37 cellular contexts compared by ENCODE assay signal in the genomic region with DNA sequence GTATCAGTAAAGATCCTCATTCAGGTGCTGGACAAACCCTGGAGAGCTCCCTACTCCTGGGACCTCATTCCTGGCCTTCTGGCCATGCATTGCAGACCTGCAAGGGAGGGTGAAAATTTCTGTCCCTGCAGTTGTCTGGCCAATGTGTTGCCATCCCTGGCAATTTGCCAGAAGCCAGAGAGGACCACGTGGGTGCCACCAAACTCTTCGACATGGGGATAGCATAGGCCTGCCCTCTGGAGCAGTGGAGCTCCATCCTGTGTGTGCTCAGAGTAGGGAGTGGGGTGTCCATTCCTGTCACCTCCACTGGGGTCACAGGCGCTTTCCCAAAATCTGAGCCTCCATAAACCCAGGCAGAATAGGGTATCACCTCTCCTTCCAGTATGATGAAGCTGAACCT. TPM values are rescaled to one million over a fixed set of nuclear protein-coding genes. Genes with fewer than 3 reads are reported as not detected.
"Had no signal": no experiment of that assay in that cellular context is flagged by ENCODE, and none has a peak within 500 bp of the region (broad histone marks: within the 10 kb centered on the region; RNA-seq: fewer than 3 reads in every experiment).

No MANE protein-coding gene starts in this region.

- DNase-seq: activated B cell treated with CpG ODN at 0.5 μM for 24 hours; activated CD4-positive, alpha-beta memory T cell treated with anti-CD3 and anti-CD28 coated beads for 36 hours; activated CD4-positive, alpha-beta T cell treated with anti-CD3 and anti-CD28 coated beads for 48 hours; activated CD4-positive, alpha-beta T cell treated with anti-CD3 and anti-CD28 coated beads, Interleukin-2, amount 10 ng/mL, durations not matched to agents 7 days and 5 days; activated CD4-positive, CD25-positive, alpha-beta regulatory T cell treated with anti-CD3 and anti-CD28 coated beads, Interleukin-2, amount 50 U/mL, for 72 hours; activated CD8-positive, alpha-beta memory T cell treated with anti-CD3 and anti-CD28 coated beads, Interleukin-2, amount 50 U/mL, for 4 hours; activated CD8-positive, alpha-beta T cell treated with anti-CD3 and anti-CD28 coated beads for 36 hours; activated effector memory CD4-positive, alpha-beta T cell treated with anti-CD3 and anti-CD28 coated beads, Interleukin-2, amount 50 U/mL, for 16 hours; activated gamma-delta T cell treated with Interleukin-2 at 50 U/mL for 16 hours; activated naive CD4-positive, alpha-beta T cell; activated naive CD4-positive, alpha-beta T cell treated with anti-CD3 and anti-CD28 coated beads for 36 hours; activated naive CD4-positive, alpha-beta T cell treated with anti-CD3 and anti-CD28 coated beads, Interleukin-2, amount 50 U/mL, for 16 hours; activated naive CD8-positive, alpha-beta T cell treated with anti-CD3 and anti-CD28 coated beads, Interleukin-2, amount 10 ng/mL, durations not matched to agents 7 days and 5 days; activated naive CD8-positive, alpha-beta T cell treated with anti-CD3 and anti-CD28 coated beads, Interleukin-2, amount 50 U/mL, for 24 hours; activated T-cell treated with anti-CD3 and anti-CD28 coated beads for 4 hours; activated T-cell treated with anti-CD3 and anti-CD28 coated beads, Interleukin-2, amount 50 U/mL, for 1 hour; activated T-cell treated with anti-CD3 and anti-CD28 coated beads, Interleukin-2, amount 50 U/mL, for 4 hours; activated T-cell treated with anti-CD3 and anti-CD28 coated beads, Interleukin-2, amount 50 U/mL, for 72 hours; amygdala; anterior cingulate cortex; caudate nucleus; cerebellar nuclear complex; T-helper 2 cell; T-helper 9 cell had no signal

- ATAC-seq: activated CD8-positive, alpha-beta T cell treated with anti-CD3 and anti-CD28 coated beads for 36 hours; activated T-cell treated with anti-CD3 and anti-CD28 coated beads, Interleukin-2, amount 50 U/mL, for 4 hours; activated T-cell treated with anti-CD3 and anti-CD28 coated beads, Interleukin-2, amount 50 U/mL, for 72 hours; activated T-helper 17 cell treated with anti-CD3 and anti-CD28 coated beads, Interleukin-2, amount 50 U/mL, for 72 hours had no signal

- H3K4me1 ChIP-seq: ascending aorta had no signal

- H3K4me3 Mint-ChIP-seq: activated B cell treated with CpG ODN at 0.5 μM for 24 hours; activated CD4-positive, alpha-beta memory T cell treated with anti-CD3 and anti-CD28 coated beads for 36 hours; activated CD4-positive, alpha-beta T cell treated with anti-CD3 and anti-CD28 coated beads, Interleukin-2, amount 10 ng/mL, durations not matched to agents 7 days and 5 days; activated CD8-positive, alpha-beta T cell treated with anti-CD3 and anti-CD28 coated beads for 36 hours; activated naive CD4-positive, alpha-beta T cell treated with anti-CD3 and anti-CD28 coated beads for 36 hours; activated naive CD8-positive, alpha-beta T cell; activated naive CD8-positive, alpha-beta T cell treated with anti-CD3 and anti-CD28 coated beads, Interleukin-2, amount 10 ng/mL, durations not matched to agents 7 days and 5 days; activated naive CD8-positive, alpha-beta T cell treated with anti-CD3 and anti-CD28 coated beads, Interleukin-2, amount 50 U/mL, for 24 hours; activated T-cell treated with anti-CD3 and anti-CD28 coated beads, Interleukin-2, amount 50 U/mL, for 4 hours; activated T-cell treated with anti-CD3 and anti-CD28 coated beads, Interleukin-2, amount 50 U/mL, for 72 hours; activated T-helper 1 cell treated with anti-CD3 and anti-CD28 coated beads, Interleukin-12 subunit alpha, Interleukin-12 subunit beta, Interleukin-2, Interleukin-4 antibody, amounts not matched to agents 30 ng/mL and 10 ng/mL and 1 ng/mL, durations not matched to agents 14 hours and 24 hours and 36 hours; activated T-helper 17 cell treated with anti-CD3 and anti-CD28 coated beads, Interleukin-2, amount 50 U/mL, for 72 hours; brain; central memory CD8-positive, alpha-beta T cell; T-helper 1 cell treated with Interleukin-12 subunit alpha and Interleukin-12 subunit beta and Interleukin-4 antibody, amounts not matched to agents 30 μg/mL and 1 μg/mL, for 36 hours; T-helper 2 cell treated with Interferon-gamma antibody and Interleukin-4, amounts not matched to agents 5 μg/mL and 100 μg/mL, for 36 hours had no signal

- FAIRE-seq: bronchial epithelial cell, TTC549 had no signal

- H3K27ac Mint-ChIP-seq: activated B cell treated with CpG ODN at 0.5 μM for 24 hours; activated CD4-positive, alpha-beta memory T cell treated with anti-CD3 and anti-CD28 coated beads for 36 hours; activated CD4-positive, alpha-beta T cell treated with anti-CD3 and anti-CD28 coated beads, Interleukin-2, amount 10 ng/mL, durations not matched to agents 7 days and 5 days; activated CD8-positive, alpha-beta T cell treated with anti-CD3 and anti-CD28 coated beads for 36 hours; activated naive CD4-positive, alpha-beta T cell treated with anti-CD3 and anti-CD28 coated beads for 36 hours; activated naive CD8-positive, alpha-beta T cell; activated naive CD8-positive, alpha-beta T cell treated with anti-CD3 and anti-CD28 coated beads, Interleukin-2, amount 10 ng/mL, durations not matched to agents 7 days and 5 days; activated naive CD8-positive, alpha-beta T cell treated with anti-CD3 and anti-CD28 coated beads, Interleukin-2, amount 50 U/mL, for 24 hours; activated T-cell treated with anti-CD3 and anti-CD28 coated beads, Interleukin-2, amount 50 U/mL, for 72 hours; activated T-helper 1 cell treated with anti-CD3 and anti-CD28 coated beads, Interleukin-12 subunit alpha, Interleukin-12 subunit beta, Interleukin-2, Interleukin-4 antibody, amounts not matched to agents 30 ng/mL and 10 ng/mL and 1 ng/mL, durations not matched to agents 14 hours and 24 hours and 36 hours; activated T-helper 17 cell treated with anti-CD3 and anti-CD28 coated beads, Interleukin-2, amount 50 U/mL, for 72 hours; brain; T-helper 1 cell treated with Interleukin-12 subunit alpha and Interleukin-12 subunit beta and Interleukin-4 antibody, amounts not matched to agents 30 μg/mL and 1 μg/mL, for 36 hours; T-helper 2 cell treated with Interferon-gamma antibody and Interleukin-4, amounts not matched to agents 5 μg/mL and 100 μg/mL, for 36 hours had no signal

- H3K4me1 Mint-ChIP-seq: activated B cell treated with CpG ODN at 0.5 μM for 24 hours; activated CD4-positive, alpha-beta T cell treated with anti-CD3 and anti-CD28 coated beads, Interleukin-2, amount 10 ng/mL, durations not matched to agents 7 days and 5 days; activated naive CD8-positive, alpha-beta T cell treated with anti-CD3 and anti-CD28 coated beads, Interleukin-2, amount 10 ng/mL, durations not matched to agents 7 days and 5 days; activated naive CD8-positive, alpha-beta T cell treated with anti-CD3 and anti-CD28 coated beads, Interleukin-2, amount 50 U/mL, for 24 hours; activated T-helper 17 cell treated with anti-CD3 and anti-CD28 coated beads, Interleukin-2, amount 50 U/mL, for 72 hours; brain; central memory CD8-positive, alpha-beta T cell had no signal

- H3K27me3 Mint-ChIP-seq: activated CD4-positive, alpha-beta memory T cell treated with anti-CD3 and anti-CD28 coated beads for 36 hours; activated CD4-positive, alpha-beta T cell treated with anti-CD3 and anti-CD28 coated beads, Interleukin-2, amount 10 ng/mL, durations not matched to agents 7 days and 5 days; activated CD8-positive, alpha-beta T cell treated with anti-CD3 and anti-CD28 coated beads for 36 hours; activated naive CD8-positive, alpha-beta T cell; activated naive CD8-positive, alpha-beta T cell treated with anti-CD3 and anti-CD28 coated beads, Interleukin-2, amount 50 U/mL, for 24 hours had no signal

- H3K36me3 ChIP-seq: ascending aorta, cardiac muscle cell had no signal

- H3K27ac ChIP-seq: ascending aorta, cardiac muscle cell, VCaP had no signal

- H3K9me3 Mint-ChIP-seq: activated B cell treated with CpG ODN at 0.5 μM for 24 hours; activated CD4-positive, alpha-beta memory T cell treated with anti-CD3 and anti-CD28 coated beads for 36 hours; activated CD4-positive, alpha-beta T cell treated with anti-CD3 and anti-CD28 coated beads, Interleukin-2, amount 10 ng/mL, durations not matched to agents 7 days and 5 days; activated CD8-positive, alpha-beta T cell treated with anti-CD3 and anti-CD28 coated beads for 36 hours; activated naive CD4-positive, alpha-beta T cell treated with anti-CD3 and anti-CD28 coated beads for 36 hours; activated naive CD8-positive, alpha-beta T cell treated with anti-CD3 and anti-CD28 coated beads, Interleukin-2, amount 10 ng/mL, durations not matched to agents 7 days and 5 days; activated naive CD8-positive, alpha-beta T cell treated with anti-CD3 and anti-CD28 coated beads, Interleukin-2, amount 50 U/mL, for 24 hours; activated T-cell treated with anti-CD3 and anti-CD28 coated beads, Interleukin-2, amount 50 U/mL, for 4 hours; activated T-cell treated with anti-CD3 and anti-CD28 coated beads, Interleukin-2, amount 50 U/mL, for 72 hours; activated T-helper 1 cell treated with anti-CD3 and anti-CD28 coated beads, Interleukin-12 subunit alpha, Interleukin-12 subunit beta, Interleukin-2, Interleukin-4 antibody, amounts not matched to agents 30 ng/mL and 10 ng/mL and 1 ng/mL, durations not matched to agents 14 hours and 24 hours and 36 hours; activated T-helper 17 cell treated with anti-CD3 and anti-CD28 coated beads, Interleukin-2, amount 50 U/mL, for 72 hours; brain; central memory CD8-positive, alpha-beta T cell; T-helper 1 cell treated with Interleukin-12 subunit alpha and Interleukin-12 subunit beta and Interleukin-4 antibody, amounts not matched to agents 30 μg/mL and 1 μg/mL, for 36 hours; T-helper 2 cell treated with Interferon-gamma antibody and Interleukin-4, amounts not matched to agents 5 μg/mL and 100 μg/mL, for 36 hours had no signal

- H3K36me3 Mint-ChIP-seq: activated CD4-positive, alpha-beta memory T cell treated with anti-CD3 and anti-CD28 coated beads for 36 hours; activated naive CD8-positive, alpha-beta T cell; activated naive CD8-positive, alpha-beta T cell treated with anti-CD3 and anti-CD28 coated beads, Interleukin-2, amount 10 ng/mL, durations not matched to agents 7 days and 5 days; brain had no signal

- H3K4me3 ChIP-seq: ascending aorta, cardiac muscle cell had no signal

- H3K27me3 ChIP-seq: ascending aorta, cardiac muscle cell had no signal

- H3K9me3 ChIP-seq: ascending aorta had no signal

RNA-seq across cellular contexts. Expression of a gene that starts 31.2 kb away (rescaled TPM):
- total RNA-seq: activated B cell treated with CpG ODN at 0.5 μM for 24 hours; activated CD4-positive, alpha-beta memory T cell treated with anti-CD3 and anti-CD28 coated beads for 36 hours; activated CD4-positive, alpha-beta T cell treated with anti-CD3 and anti-CD28 coated beads, Interleukin-2, amount 10 ng/mL, durations not matched to agents 7 days and 5 days; activated CD8-positive, alpha-beta memory T cell treated with anti-CD3 and anti-CD28 coated beads for 36 hours; activated CD8-positive, alpha-beta T cell treated with anti-CD3 and anti-CD28 coated beads for 36 hours; activated naive CD4-positive, alpha-beta T cell treated with anti-CD3 and anti-CD28 coated beads for 36 hours; activated naive CD8-positive, alpha-beta T cell treated with anti-CD3 and anti-CD28 coated beads, Interleukin-2, amount 10 ng/mL, durations not matched to agents 7 days and 5 days; activated T-cell treated with anti-CD3 and anti-CD28 coated beads, Interleukin-2, amount 50 U/mL, for 72 hours; activated T-helper 1 cell treated with anti-CD3 and anti-CD28 coated beads, Interleukin-12 subunit alpha, Interleukin-12 subunit beta, Interleukin-2, Interleukin-4 antibody, amounts not matched to agents 30 ng/mL and 10 ng/mL and 1 ng/mL, durations not matched to agents 14 hours and 24 hours and 36 hours; activated T-helper 17 cell treated with anti-CD3 and anti-CD28 coated beads, Interleukin-2, amount 50 U/mL, for 72 hours; ascending aorta; bronchial epithelial cell; cardiac muscle cell had no signal
- polyA plus RNA-seq: cardiac muscle cell had no signal
